Comparison of ENCODE assay signal across 9 cellular contexts in genomic region chr10:101310528-101311439, GRCh38. TPM values are rescaled to one million over a fixed set of nuclear protein-coding genes. Genes with fewer than 3 reads are reported as not detected.
DNase-seq lines count a peak whose midpoint lies in the region; ATAC-seq, FAIRE-seq and TF ChIP-seq lines count a peak whose summit lies in the region.
"Had no signal": no experiment of that assay in that cellular context is flagged by ENCODE, and none has a peak within 500 bp of the region (broad histone marks: within the 10 kb centered on the region; RNA-seq: fewer than 3 reads in every experiment).

No MANE protein-coding gene starts in this region.

- no peak overlapping the region for H4K8ac ChIP-seq in neuronal stem cell (ENCODE audit: low read depth, low read length)

- H3K9ac ChIP-seq in neuronal stem cell (ENCODE audit: low read depth, low read length, poor library complexity) = peak overlapping the region; percentile 9

- CTCF ChIA-PET in Panc1 (lab: Charles Lee) = interaction anchor here (0.7 kb wide), 2 partner anchors 13 to 26 kb away, joined by 3 to 7 read pairs; no protein-coding TSS in a partner anchor

- H3K79me1 ChIP-seq in neuronal stem cell (ENCODE audit: low read depth, low read length) = no peaks in the 10 kb centered on the region

- peak overlapping the region; percentile 32 for H3K4me2 ChIP-seq in neuronal stem cell (ENCODE audit: insufficient read depth, low read length, poor library complexity, severe bottlenecking)

- no peak overlapping the region for H3K18ac ChIP-seq in neuronal stem cell (ENCODE audit: low read length)

- no CpG with 5 or more reads among the region's 29 CpGs for WGBS in neuronal stem cell (ENCODE audit: extremely low coverage in 2 of 2, insufficient read length in 2 of 2, insufficient replicate concordance in 1 of 2), 2 donors

- no peak overlapping the region for H3K23ac ChIP-seq in neuronal stem cell (ENCODE audit: low read depth, low read length, poor library complexity)

- peak overlapping the region; percentile 25 for H2BK12ac ChIP-seq in neuronal stem cell (ENCODE audit: low read length)

- H2AFZ ChIP-seq in neuronal stem cell (ENCODE audit: low read length) = peak overlapping the region; percentile 53

- no peak overlapping the region for H2BK120ac ChIP-seq in neuronal stem cell (ENCODE audit: low read depth, low read length)

- DNase-seq in BE2C = peak; percentile 38
- no peak for DNase-seq in Panc1 (ENCODE audit: low read depth, low spot score)
- DNase-seq in epithelial cell of esophagus (ENCODE audit: low read depth) = peak; percentile 28
- no peak for DNase-seq in neuronal stem cell (ENCODE audit: low spot score)
- no peak for DNase-seq in RCC 7860 (ENCODE audit: low spot score)
- DNase-seq in NCI-H187 treated with DMSO at 0.1 percent for 48 hours (lab: John Stamatoyannopoulos, UW) = no peak
- no peak for DNase-seq in NCI-H2171 (lab: John Stamatoyannopoulos, UW)
- DNase-seq: mesenchymal stem cell had no signal

- no peak overlapping the region for H2BK5ac ChIP-seq in neuronal stem cell (ENCODE audit: low read length)

- intact Hi-C loops in Panc1 (cut with micrococcal nuclease; ENCODE audit: unreplicated experiment) = no loop called here

- TF ChIP-seq CTCF in BE2C (IDR thresholded peaks at IDR 0.05; ENCODE audit: low read depth, low read length) (no peak), Panc1 (IDR thresholded peaks at IDR 0.05) (no peak), epithelial cell of esophagus (IDR thresholded peaks at IDR 0.05; ENCODE audit: insufficient read depth, low read depth, low read length, missing control alignments) (no peak)

- H2AK5ac ChIP-seq in neuronal stem cell (ENCODE audit: low read depth, low read length) = peak overlapping the region; percentile 49

- peak overlapping the region; percentile 50 for H2BK15ac ChIP-seq in neuronal stem cell (ENCODE audit: low read length)

- H3K14ac ChIP-seq in neuronal stem cell (ENCODE audit: low read length) = no peak overlapping the region

- H3K27ac ChIP-seq in Panc1 (ENCODE audit: low read length) (no peak overlapping the region), neuronal stem cell (replicated peaks; ENCODE audit: low read length) (no peak overlapping the region)

- H3K27me3 ChIP-seq in BE2C = no peaks in the 10 kb centered on the region
- peaks cover 18% of the 10 kb centered on the region for H3K27me3 ChIP-seq in Panc1 (ENCODE audit: control insufficient read depth, insufficient read depth, low read length)
- peaks cover 0 to 77% (median 2%) of the 10 kb centered on the region in 3 experiments for H3K27me3 ChIP-seq in neuronal stem cell (ENCODE audit: control insufficient read depth in 3 of 3, insufficient read depth in 3 of 3, low read depth in 1 of 3, low read length in 3 of 3)

- in situ Hi-C loops in Panc1 (cut with HindIII; ENCODE audit: low pct_unique_long_range_greater_than_20kb, low sequenced_read_pairs) = no loop called here

- H3K4ac ChIP-seq in neuronal stem cell (ENCODE audit: low read length) = no peak overlapping the region

- H3K4me3 ChIP-seq in BE2C (ENCODE audit: low read depth, low read length) = peak overlapping the region; percentile 33
- H3K4me3 ChIP-seq in Panc1 (ENCODE audit: low read depth in 2 of 2, low read length in 2 of 2) = peak overlapping the region in 1 of 2 experiments; percentile 10; a peak in 1 of 4 replicates
- peak overlapping the region; percentile 14 for H3K4me3 ChIP-seq in epithelial cell of esophagus (ENCODE audit: low read length)
- H3K4me3 ChIP-seq in neuronal stem cell (ENCODE audit: low read length in 2 of 2) = no peak overlapping the region

- H4K91ac ChIP-seq in neuronal stem cell (ENCODE audit: low read depth, low read length, poor library complexity) = no peak overlapping the region

- H3K9me3 ChIP-seq in BE2C (no peaks in the 10 kb centered on the region), Panc1 (ENCODE audit: control insufficient read depth, insufficient read depth, low read depth, low read length) (no peaks in the 10 kb centered on the region), neuronal stem cell (replicated peaks in 1 of 2; ENCODE audit: control insufficient read depth in 2 of 2, insufficient read depth in 1 of 2, low read depth in 1 of 2, low read length in 2 of 2) (peaks cover 0 to 2% of the 10 kb centered on the region in 2 donors)

- POLR2A ChIA-PET in Panc1 (lab: Charles Lee) = no interaction called here

- H3K36me3 ChIP-seq in BE2C (no peaks in the 10 kb centered on the region), Panc1 (ENCODE audit: control insufficient read depth, insufficient read depth, low read length) (no peaks in the 10 kb centered on the region), neuronal stem cell (replicated peaks in 1 of 2; ENCODE audit: control insufficient read depth in 2 of 2, insufficient read depth in 2 of 2, low read length in 2 of 2) (no peaks in the 10 kb centered on the region)

- peak; percentile 27; the same call in 1 of the 2 replicates for ATAC-seq in Panc1
- no peak for ATAC-seq in GM21723 (IDR thresholded peaks at IDR 0.05; ENCODE audit: unreplicated experiment)

- FAIRE-seq in RCC 7860 (lab: Jason Lieb, UNC) = no peak

- BruUV-seq in Panc1 (replicated peaks; lab: Mats Ljungman, UMichigan) = no TSS peak

- H3K4me1 ChIP-seq in BE2C (no peaks in the 10 kb centered on the region; the same call in 1 of the 2 replicates), Panc1 (ENCODE audit: control insufficient read depth, insufficient read depth, low read length) (peaks cover 5% of the 10 kb centered on the region), neuronal stem cell (ENCODE audit: control insufficient read depth in 2 of 2, insufficient read depth in 1 of 2, low read depth in 1 of 2, low read length in 2 of 2) (peaks cover 0 to 10% of the 10 kb centered on the region in 2 donors)

RNA-seq across cellular contexts. Expression of gene BTRC, which starts 43.2 kb away (rescaled TPM):
- polyA plus RNA-seq in BE2C (2012; ENCODE audit: insufficient read depth, insufficient read length, low read depth) = 7.1 TPM
- 22.1 TPM for total RNA-seq in Panc1 (2021; ENCODE audit: unreplicated experiment)
- polyA plus RNA-seq in Panc1 (2012; ENCODE audit: insufficient read length) = 8.0 TPM
- 8.3 TPM for polyA plus RNA-seq in neuronal stem cell (2013, experiment 1 of 2)
- polyA plus RNA-seq in neuronal stem cell (2013, experiment 2 of 2) = 8.2 TPM

Comparison
In these comparisons a context has a peak if more than half of its experiments do, and no peak if none do; other contexts are left out.
1. DNase-seq: peak in BE2C (single experiment) and epithelial cell of esophagus (single experiment); none in Panc1 (single experiment), neuronal stem cell (single experiment), RCC 7860 (single experiment), NCI-H187 treated with DMSO at 0.1 percent for 48 hours (single experiment) and NCI-H2171 (single experiment).
2. H3K4me3 ChIP-seq: peak in BE2C (single experiment) and epithelial cell of esophagus (single experiment); none in neuronal stem cell (0 of 2).